Comparison of ENCODE assay signal across 17 cellular contexts in the genomic region with DNA sequence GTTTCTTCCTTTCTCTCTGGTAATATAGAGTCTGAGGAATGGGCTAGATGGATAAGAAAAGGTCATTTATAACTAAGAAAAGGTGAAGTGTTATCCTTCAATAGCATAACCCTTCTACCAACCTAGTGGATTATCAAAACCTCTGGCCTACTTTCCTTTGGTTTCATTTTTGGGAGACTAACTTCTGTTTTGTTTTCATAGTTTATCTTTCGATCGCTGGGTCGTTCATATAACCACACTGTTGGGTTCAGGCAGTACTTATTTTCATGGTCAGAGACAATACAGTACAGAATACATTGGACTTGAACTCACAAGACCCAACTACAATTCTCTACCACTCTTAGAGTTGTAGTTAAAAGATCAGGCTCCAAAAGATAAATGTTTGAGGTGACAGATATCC.
DNase-seq lines count a peak whose midpoint lies in the region; ATAC-seq and TF ChIP-seq lines count a peak whose summit lies in the region.
"Had no signal": no experiment of that assay in that cellular context is flagged by ENCODE, and none has a peak within 500 bp of the region (broad histone marks: within the 10 kb centered on the region; RNA-seq: fewer than 3 reads in every experiment).

No MANE protein-coding gene starts in this region.

- ATAC-seq in left lobe of liver: peak; percentile 60
- ATAC-seq in GM21423 (IDR thresholded peaks at IDR 0.05; ENCODE audit: unreplicated experiment): no peak
- no peak for ATAC-seq in activated CD4-positive, alpha-beta T cell treated with anti-CD3 and anti-CD28 coated beads for 36 hours
- ATAC-seq: activated CD8-positive, alpha-beta T cell treated with anti-CD3 and anti-CD28 coated beads, Interleukin-2, amount 10 ng/mL, durations not matched to agents 7 days and 5 days had no signal

- no peaks in the 10 kb centered on the region for H3K27me3 Mint-ChIP-seq in activated CD4-positive, alpha-beta memory T cell treated with anti-CD3 and anti-CD28 coated beads, Interleukin-2, amount 10 ng/mL, durations not matched to agents 7 days and 5 days
- no peaks in the 10 kb centered on the region for H3K27me3 Mint-ChIP-seq in activated CD4-positive, alpha-beta memory T cell treated with anti-CD3 and anti-CD28 coated beads for 36 hours
- no peaks in the 10 kb centered on the region for H3K27me3 Mint-ChIP-seq in activated CD4-positive, alpha-beta T cell treated with anti-CD3 and anti-CD28 coated beads for 36 hours

- H3K27ac ChIP-seq in SK-N-MC (peak overlapping the region; percentile 82), testis (peak overlapping the region; percentile 9 to 41)
- H3K27ac ChIP-seq: lower lobe of right lung, SJSA1 had no signal

- H3K9me3 ChIP-seq in SK-N-MC (ENCODE audit: low read depth, low read length) (no peaks in the 10 kb centered on the region), testis (no peaks in the 10 kb centered on the region)
- H3K9me3 ChIP-seq: lower lobe of right lung, SJSA1 had no signal

- H3K36me3 ChIP-seq in SK-N-MC (ENCODE audit: insufficient read depth, low read length): no peaks in the 10 kb centered on the region
- H3K36me3 ChIP-seq in testis (ENCODE audit: low read depth, missing control alignments): no peaks in the 10 kb centered on the region
- H3K36me3 ChIP-seq: lower lobe of right lung had no signal

- H3K27ac Mint-ChIP-seq in activated CD4-positive, alpha-beta memory T cell treated with anti-CD3 and anti-CD28 coated beads, Interleukin-2, amount 10 ng/mL, durations not matched to agents 7 days and 5 days: peak overlapping the region; percentile 3
- no peak overlapping the region for H3K27ac Mint-ChIP-seq in activated CD4-positive, alpha-beta memory T cell treated with anti-CD3 and anti-CD28 coated beads for 36 hours
- no peak overlapping the region for H3K27ac Mint-ChIP-seq in activated CD4-positive, alpha-beta T cell treated with anti-CD3 and anti-CD28 coated beads for 36 hours
- H3K27ac Mint-ChIP-seq: activated CD8-positive, alpha-beta T cell treated with anti-CD3 and anti-CD28 coated beads, Interleukin-2, amount 10 ng/mL, durations not matched to agents 7 days and 5 days had no signal

- no peak for TF ChIP-seq CTCF in testis (IDR thresholded peaks at IDR 0.05)

- no peak overlapping the region for H3K9ac ChIP-seq in SK-N-MC (ENCODE audit: insufficient read length)

- no peak overlapping the region for H3K4me3 Mint-ChIP-seq in activated CD4-positive, alpha-beta memory T cell treated with anti-CD3 and anti-CD28 coated beads, Interleukin-2, amount 10 ng/mL, durations not matched to agents 7 days and 5 days
- H3K4me3 Mint-ChIP-seq in activated CD4-positive, alpha-beta memory T cell treated with anti-CD3 and anti-CD28 coated beads for 36 hours: no peak overlapping the region
- no peak overlapping the region for H3K4me3 Mint-ChIP-seq in activated CD4-positive, alpha-beta T cell treated with anti-CD3 and anti-CD28 coated beads for 36 hours
- H3K4me3 Mint-ChIP-seq: activated CD8-positive, alpha-beta T cell treated with anti-CD3 and anti-CD28 coated beads, Interleukin-2, amount 10 ng/mL, durations not matched to agents 7 days and 5 days had no signal

- H3K4me3 ChIP-seq in SK-N-MC (no peak overlapping the region), testis (no peak overlapping the region)
- H3K4me3 ChIP-seq: lower lobe of right lung, SJSA1 had no signal

- intact Hi-C loops in activated CD4-positive, alpha-beta memory T cell treated with anti-CD3 and anti-CD28 coated beads for 36 hours (cut with micrococcal nuclease): no loop called here
- intact Hi-C loops in testis (cut with DNase I; ENCODE audit: low total_unique reads): no loop called here
- intact Hi-C loops in activated CD4-positive, alpha-beta T cell treated with anti-CD3 and anti-CD28 coated beads for 36 hours (cut with DNase I, micrococcal nuclease): no loop called here

- POLR2A ChIA-PET in activated CD4-positive, alpha-beta memory T cell treated with anti-CD3 and anti-CD28 coated beads, Interleukin-2, amount 10 ng/mL, durations not matched to agents 7 days and 5 days (lab: Charles Lee): interaction anchor here (1.5 kb wide), 1 partner anchor 11 kb away, joined by 3 read pairs; no protein-coding TSS in a partner anchor
- POLR2A ChIA-PET in activated CD4-positive, alpha-beta memory T cell treated with anti-CD3 and anti-CD28 coated beads for 36 hours (lab: Charles Lee): no interaction called here
- POLR2A ChIA-PET in activated CD4-positive, alpha-beta T cell treated with anti-CD3 and anti-CD28 coated beads for 36 hours (lab: Charles Lee): no interaction called here

- H3K4me1 ChIP-seq in testis: peaks cover 33% of the 10 kb centered on the region

- H3K4me1 Mint-ChIP-seq in activated CD4-positive, alpha-beta memory T cell treated with anti-CD3 and anti-CD28 coated beads, Interleukin-2, amount 10 ng/mL, durations not matched to agents 7 days and 5 days: peaks cover 23% of the 10 kb centered on the region
- H3K4me1 Mint-ChIP-seq in activated CD4-positive, alpha-beta memory T cell treated with anti-CD3 and anti-CD28 coated beads for 36 hours (ENCODE audit: low read depth): peaks cover 36% of the 10 kb centered on the region
- H3K4me1 Mint-ChIP-seq in activated CD4-positive, alpha-beta T cell treated with anti-CD3 and anti-CD28 coated beads for 36 hours: peaks cover 27% of the 10 kb centered on the region

- WGBS in testis, 2 donors: 51 to 76% methylated on average over 3 of the region's 3 CpGs

- no peak for TF ChIP-seq POLR2A in testis (IDR thresholded peaks at IDR 0.05)

- H3K9me3 Mint-ChIP-seq in activated CD4-positive, alpha-beta memory T cell treated with anti-CD3 and anti-CD28 coated beads, Interleukin-2, amount 10 ng/mL, durations not matched to agents 7 days and 5 days: no peaks in the 10 kb centered on the region
- peaks cover 2% of the 10 kb centered on the region for H3K9me3 Mint-ChIP-seq in activated CD4-positive, alpha-beta memory T cell treated with anti-CD3 and anti-CD28 coated beads for 36 hours
- no peaks in the 10 kb centered on the region for H3K9me3 Mint-ChIP-seq in activated CD4-positive, alpha-beta T cell treated with anti-CD3 and anti-CD28 coated beads for 36 hours (ENCODE audit: low read depth)

- peaks cover 18% of the 10 kb centered on the region for H3K36me3 Mint-ChIP-seq in activated CD4-positive, alpha-beta memory T cell treated with anti-CD3 and anti-CD28 coated beads, Interleukin-2, amount 10 ng/mL, durations not matched to agents 7 days and 5 days (ENCODE audit: low read depth)
- peaks cover 14% of the 10 kb centered on the region for H3K36me3 Mint-ChIP-seq in activated CD4-positive, alpha-beta memory T cell treated with anti-CD3 and anti-CD28 coated beads for 36 hours
- peaks cover 7% of the 10 kb centered on the region for H3K36me3 Mint-ChIP-seq in activated CD4-positive, alpha-beta T cell treated with anti-CD3 and anti-CD28 coated beads for 36 hours (ENCODE audit: low read depth)

- CTCF ChIA-PET in activated CD4-positive, alpha-beta memory T cell treated with anti-CD3 and anti-CD28 coated beads, Interleukin-2, amount 10 ng/mL, durations not matched to agents 7 days and 5 days (lab: Charles Lee): interaction anchor here (1.4 kb wide), 1 partner anchor 36 kb away, joined by 3 read pairs; no protein-coding TSS in a partner anchor
- CTCF ChIA-PET in activated CD4-positive, alpha-beta memory T cell treated with anti-CD3 and anti-CD28 coated beads for 36 hours (lab: Charles Lee): no interaction called here
- CTCF ChIA-PET in activated CD4-positive, alpha-beta T cell treated with anti-CD3 and anti-CD28 coated beads for 36 hours (lab: Charles Lee): interaction anchor here (1.5 to 2.4 kb wide), 2 partner anchors 9 to 28 kb away, joined by 3 to 5 read pairs; no protein-coding TSS in a partner anchor

- H3K27me3 ChIP-seq in testis: no peaks in the 10 kb centered on the region
- H3K27me3 ChIP-seq: SJSA1 had no signal

- no peak for DNase-seq in activated CD4-positive, alpha-beta memory T cell treated with anti-CD3 and anti-CD28 coated beads, Interleukin-2, amount 10 ng/mL, durations not matched to agents 7 days and 5 days
- DNase-seq in activated CD4-positive, alpha-beta memory T cell treated with anti-CD3 and anti-CD28 coated beads for 36 hours: no peak
- no peak for DNase-seq in SK-N-MC (ENCODE audit: low read depth, low spot score)
- DNase-seq in left lobe of liver (ENCODE audit: low spot score): no peak
- no peak for DNase-seq in testis
- DNase-seq in DMS 273 treated with DMSO at 0.1 percent for 48 hours (lab: John Stamatoyannopoulos, UW): no peak
- no peak for DNase-seq in activated CD4-positive, alpha-beta T cell treated with anti-CD3 and anti-CD28 coated beads for 36 hours
- DNase-seq: 8988T; activated CD8-positive, alpha-beta T cell treated with anti-CD3 and anti-CD28 coated beads, Interleukin-2, amount 10 ng/mL, durations not matched to agents 7 days and 5 days; activated gamma-delta T cell treated with Interleukin-2 at 50 U/mL for 16 hours; KBM-7; lower lobe of right lung; NCI-H1417; NCI-H345; stimulated activated naive CD4-positive, alpha-beta T cell had no signal
